Comparison of ENCODE assay signal across 23 cellular contexts in genomic region chr19:40356681-40357595, GRCh38. TPM values are rescaled to one million over a fixed set of nuclear protein-coding genes. Genes with fewer than 3 reads are reported as not detected.
DNase-seq lines count a peak whose midpoint lies in the region; ATAC-seq, FAIRE-seq and TF ChIP-seq lines count a peak whose summit lies in the region.
"Had no signal": no experiment of that assay in that cellular context is flagged by ENCODE, and none has a peak within 500 bp of the region (broad histone marks: within the 10 kb centered on the region; RNA-seq: fewer than 3 reads in every experiment).

No MANE protein-coding gene starts in this region.

- H3K9me3 Mint-ChIP-seq in activated T-cell treated with anti-CD3 and anti-CD28 coated beads, Interleukin-2, amount 50 U/mL, for 24 hours = no peaks in the 10 kb centered on the region
- no peaks in the 10 kb centered on the region for H3K9me3 Mint-ChIP-seq in stimulated activated effector memory CD8-positive, alpha-beta T cell treated with anti-CD3 and anti-CD28 coated beads, Interleukin-12 subunit alpha, Interleukin-12 subunit beta, amount 100 ng/mL, for 72 hours
- H3K9me3 Mint-ChIP-seq in immature natural killer cell = no peaks in the 10 kb centered on the region

- H3K27me3 ChIP-seq in SJSA1 (replicated peaks) (no peaks in the 10 kb centered on the region), endothelial cell of umbilical vein (ENCODE audit: control insufficient read depth in 2 of 2, insufficient read depth in 2 of 2, low read length in 2 of 2) (no peaks in the 10 kb centered on the region)
- H3K27me3 ChIP-seq: body of pancreas, esophagus squamous epithelium, neutrophil, right atrium auricular region, stomach had no signal

- POLR2A ChIA-PET in endothelial cell of umbilical vein (lab: Charles Lee) = interaction anchor here (1.0 kb wide), 1 partner anchor 9 kb away, joined by 3 read pairs; no protein-coding TSS in a partner anchor

- H3K4me3 ChIP-seq in SJSA1 (no peak overlapping the region), endothelial cell of umbilical vein (replicated peaks in 1 of 3; ENCODE audit: insufficient read depth in 1 of 3, low read depth in 1 of 3, low read length in 3 of 3) (no peak overlapping the region)
- H3K4me3 ChIP-seq: body of pancreas, esophagus squamous epithelium, right atrium auricular region, stomach had no signal

- dilution Hi-C loops in endothelial cell of umbilical vein (cut with MboI; ENCODE audit: extremely low pct_ligation_motif_present, low sequenced_read_pairs) = no loop called here

- no peak for ATAC-seq in stimulated activated effector memory CD8-positive, alpha-beta T cell treated with anti-CD3 and anti-CD28 coated beads, Interleukin-12 subunit alpha, Interleukin-12 subunit beta, amount 100 ng/mL, for 72 hours
- ATAC-seq in GM21515 (IDR thresholded peaks at IDR 0.05; ENCODE audit: unreplicated experiment) = no peak
- ATAC-seq: body of pancreas had no signal

- peak overlapping the region; percentile 22 for H3K27ac Mint-ChIP-seq in activated T-cell treated with anti-CD3 and anti-CD28 coated beads, Interleukin-2, amount 50 U/mL, for 24 hours
- H3K27ac Mint-ChIP-seq in stimulated activated effector memory CD8-positive, alpha-beta T cell treated with anti-CD3 and anti-CD28 coated beads, Interleukin-12 subunit alpha, Interleukin-12 subunit beta, amount 100 ng/mL, for 72 hours = peak overlapping the region; percentile 39
- peak overlapping the region in 3 of 6 donors; percentile 27 to 83 (median 52) for H3K27ac Mint-ChIP-seq in immature natural killer cell

- intact Hi-C loops in endothelial cell of umbilical vein (cut with micrococcal nuclease) = no loop called here

- H3K4me1 Mint-ChIP-seq in activated T-cell treated with anti-CD3 and anti-CD28 coated beads, Interleukin-2, amount 50 U/mL, for 24 hours (ENCODE audit: low read depth) = peaks cover 8% of the 10 kb centered on the region
- H3K4me1 Mint-ChIP-seq in stimulated activated effector memory CD8-positive, alpha-beta T cell treated with anti-CD3 and anti-CD28 coated beads, Interleukin-12 subunit alpha, Interleukin-12 subunit beta, amount 100 ng/mL, for 72 hours = peaks cover 12% of the 10 kb centered on the region
- H3K4me1 Mint-ChIP-seq in immature natural killer cell = peaks cover 15 to 27% of the 10 kb centered on the region in 2 donors

- H3K79me2 ChIP-seq in endothelial cell of umbilical vein (ENCODE audit: control insufficient read depth, insufficient read depth, low read length) = peaks cover 7% of the 10 kb centered on the region

- no peaks in the 10 kb centered on the region for H3K27me3 Mint-ChIP-seq in activated T-cell treated with anti-CD3 and anti-CD28 coated beads, Interleukin-2, amount 50 U/mL, for 24 hours
- no peaks in the 10 kb centered on the region for H3K27me3 Mint-ChIP-seq in immature natural killer cell (ENCODE audit: low read depth in 3 of 3)

- CTCF ChIA-PET in endothelial cell of umbilical vein (lab: Charles Lee) = interaction anchor here (0.7 to 1.0 kb wide), 4 partner anchors 9 to 52 kb away, joined by 3 to 6 read pairs (median 3); no protein-coding TSS in a partner anchor

- peak overlapping the region; percentile 69 for H3K27ac ChIP-seq in SJSA1
- peak overlapping the region; percentile 29 for H3K27ac ChIP-seq in endothelial cell of umbilical vein (ENCODE audit: insufficient read depth, low read depth, low read length)
- H3K27ac ChIP-seq: 22Rv1, body of pancreas, C4-2B, esophagus squamous epithelium, HL-60, neutrophil, right atrium auricular region, stomach had no signal

- no peak overlapping the region for H3K4me3 Mint-ChIP-seq in activated T-cell treated with anti-CD3 and anti-CD28 coated beads, Interleukin-2, amount 50 U/mL, for 24 hours
- no peak overlapping the region for H3K4me3 Mint-ChIP-seq in stimulated activated effector memory CD8-positive, alpha-beta T cell treated with anti-CD3 and anti-CD28 coated beads, Interleukin-12 subunit alpha, Interleukin-12 subunit beta, amount 100 ng/mL, for 72 hours
- H3K4me3 Mint-ChIP-seq in immature natural killer cell = no peak overlapping the region

- peak overlapping the region; percentile 34 for H2AFZ ChIP-seq in endothelial cell of umbilical vein (ENCODE audit: low read depth, low read length)

- no peak for TF ChIP-seq CTCF in endothelial cell of umbilical vein (IDR thresholded peaks at IDR 0.05; ENCODE audit: extremely low read depth in 1 of 2, insufficient read depth in 1 of 2, low read depth in 1 of 2, low read length in 2 of 2)

- DNase-seq in activated T-cell treated with anti-CD3 and anti-CD28 coated beads, Interleukin-2, amount 50 U/mL, for 24 hours = no peak
- DNase-seq in activated T-cell treated with anti-CD3 and anti-CD28 coated beads for 4 hours = no peak
- DNase-seq in SJSA1 (ENCODE audit: low read depth in 1 of 2, low spot score in 2 of 2) = no peak
- DNase-seq in endothelial cell of umbilical vein (ENCODE audit: low read depth, low spot score) = no peak
- no peak for DNase-seq in stimulated activated effector memory CD8-positive, alpha-beta T cell treated with anti-CD3 and anti-CD28 coated beads, Interleukin-12 subunit alpha, Interleukin-12 subunit beta, amount 100 ng/mL, for 72 hours (ENCODE audit: low spot score in 2 of 2)
- no peak for DNase-seq in kidney tubule cell (ENCODE audit: low spot score)
- no peak for DNase-seq in immature natural killer cell
- DNase-seq: activated CD4-positive, alpha-beta T cell treated with anti-CD3 and anti-CD28 coated beads for 4 hours; activated naive CD4-positive, alpha-beta T cell treated with Interleukin-2 at 50 U/mL for 16 hours; body of pancreas; effector CD4-positive, alpha-beta T cell; esophagus squamous epithelium; kidney glomerular epithelial cell; midbrain; NCI-H524; SHP77 treated with DMSO at 0.1 percent for 48 hours; stomach had no signal

- H3K9me3 ChIP-seq in SJSA1 (replicated peaks) = no peaks in the 10 kb centered on the region
- no peaks in the 10 kb centered on the region for H3K9me3 ChIP-seq in endothelial cell of umbilical vein (replicated peaks; ENCODE audit: control insufficient read depth, insufficient read depth, low read length)
- H3K9me3 ChIP-seq: body of pancreas, esophagus squamous epithelium, neutrophil, right atrium auricular region, stomach had no signal

- peak overlapping the region; percentile 19 for H3K9ac ChIP-seq in endothelial cell of umbilical vein (replicated peaks; ENCODE audit: extremely low read depth, insufficient read depth, low read length)

- no TSS peak for BruUV-seq in endothelial cell of umbilical vein (replicated peaks; lab: Mats Ljungman, UMichigan)

- no peak for TF ChIP-seq POLR2A in endothelial cell of umbilical vein (IDR thresholded peaks at IDR 0.05; ENCODE audit: low read depth, low read length)

- H3K4me1 ChIP-seq in SJSA1 (replicated peaks) = peaks cover 18% of the 10 kb centered on the region
- peaks cover 4% of the 10 kb centered on the region for H3K4me1 ChIP-seq in endothelial cell of umbilical vein (ENCODE audit: control insufficient read depth, extremely low read depth, insufficient read depth, low read length)
- H3K4me1 ChIP-seq: body of pancreas, right atrium auricular region had no signal

- H4K20me1 ChIP-seq in endothelial cell of umbilical vein (replicated peaks; ENCODE audit: control insufficient read depth, extremely low read depth, insufficient read depth, low read length) = no peaks in the 10 kb centered on the region

- FAIRE-seq in endothelial cell of umbilical vein (lab: Jason Lieb, UNC) = no peak

- peaks cover 16% of the 10 kb centered on the region for H3K36me3 Mint-ChIP-seq in activated T-cell treated with anti-CD3 and anti-CD28 coated beads, Interleukin-2, amount 50 U/mL, for 24 hours (ENCODE audit: low read depth)
- H3K36me3 Mint-ChIP-seq in stimulated activated effector memory CD8-positive, alpha-beta T cell treated with anti-CD3 and anti-CD28 coated beads, Interleukin-12 subunit alpha, Interleukin-12 subunit beta, amount 100 ng/mL, for 72 hours = peaks cover 5% of the 10 kb centered on the region
- peaks cover 3 to 9% (median 8%) of the 10 kb centered on the region in 3 donors for H3K36me3 Mint-ChIP-seq in immature natural killer cell

- H3K36me3 ChIP-seq in SJSA1 (no peaks in the 10 kb centered on the region; the same call in 1 of the 2 replicates), endothelial cell of umbilical vein (ENCODE audit: control insufficient read depth in 2 of 2, extremely low read depth in 1 of 2, insufficient read depth in 2 of 2, low read length in 2 of 2) (no peaks in the 10 kb centered on the region)
- H3K36me3 ChIP-seq: neutrophil, right atrium auricular region had no signal

- H3K4me2 ChIP-seq in endothelial cell of umbilical vein (ENCODE audit: insufficient read depth, low read length) = no peak overlapping the region

- H3K9me1 ChIP-seq in endothelial cell of umbilical vein (replicated peaks; ENCODE audit: control insufficient read depth, extremely low read depth, insufficient read depth, low read length) = no peaks in the 10 kb centered on the region

RNA-seq across cellular contexts. Expression of gene PLD3, which starts 8.4 kb away (rescaled TPM):
- total RNA-seq in SJSA1 (2014; rRNA removed; shearing (Covaris generic)) = 208 and 270 TPM in 2 replicates
- 166 and 172 TPM in 2 replicates for total RNA-seq in endothelial cell of umbilical vein
- polyA plus RNA-seq in endothelial cell of umbilical vein (479 and 620 TPM in 2 replicates), immature natural killer cell (10 to 100 TPM; 60.8 to 94.9 (median 63.7) TPM)
- 202 and 293 TPM in 2 replicates for polyA plus RNA-seq in endothelial cell of umbilical vein (2011; cell fraction: cytosol; rRNA removed)
- 130 and 145 TPM in 2 replicates for polyA plus RNA-seq in endothelial cell of umbilical vein (2011; cell fraction: nucleus; rRNA removed)
- 206 and 364 TPM in 2 replicates for polyA plus RNA-seq in endothelial cell of umbilical vein (2012)
- polyA minus RNA-seq in endothelial cell of umbilical vein = 202 TPM in 2 replicates
- polyA minus RNA-seq in endothelial cell of umbilical vein (2011; cell fraction: cytosol; rRNA and poly(A)+ RNA removed) = 52.1 TPM
- 52.2 and 78.1 TPM in 2 replicates for polyA minus RNA-seq in endothelial cell of umbilical vein (2011; cell fraction: nucleus; rRNA and poly(A)+ RNA removed)

RNA-seq across cellular contexts. Expression of gene C19orf47, which starts 8.7 kb away (rescaled TPM):
- total RNA-seq in SJSA1 (2014; rRNA removed; shearing (Covaris generic)) = 11.6 and 41.7 TPM in 2 replicates
- total RNA-seq in endothelial cell of umbilical vein = 16.4 and 17.3 TPM in 2 replicates
- polyA plus RNA-seq in endothelial cell of umbilical vein (27.0 and 29.2 TPM in 2 replicates), immature natural killer cell (10 to 100 TPM; 10.0 to 14.1 (median 12.5) TPM)
- 21.6 and 22.2 TPM in 2 replicates for polyA plus RNA-seq in endothelial cell of umbilical vein (2011; cell fraction: cytosol; rRNA removed)
- polyA plus RNA-seq in endothelial cell of umbilical vein (2011; cell fraction: nucleus; rRNA removed) = 19.4 and 20.3 TPM in 2 replicates
- polyA plus RNA-seq in endothelial cell of umbilical vein (2012) = 12.3 and 13.3 TPM in 2 replicates
- polyA minus RNA-seq in endothelial cell of umbilical vein = 32.6 and 50.8 TPM in 2 replicates
- 18.3 TPM for polyA minus RNA-seq in endothelial cell of umbilical vein (2011; cell fraction: cytosol; rRNA and poly(A)+ RNA removed)
- 11.4 and 13.7 TPM in 2 replicates for polyA minus RNA-seq in endothelial cell of umbilical vein (2011; cell fraction: nucleus; rRNA and poly(A)+ RNA removed)

RNA-seq across cellular contexts. Expression of gene HIPK4, which starts 33.0 kb away (rescaled TPM):
- 0.08 TPM in 1 of 2 replicates, not detected in the other for total RNA-seq in SJSA1 (2014; rRNA removed; shearing (Covaris generic))
- not detected in 2 replicates for total RNA-seq in endothelial cell of umbilical vein
- polyA plus RNA-seq in endothelial cell of umbilical vein = 0.12 and 0.19 TPM in 2 replicates
- 0.05 and 0.10 TPM in 2 replicates for polyA plus RNA-seq in endothelial cell of umbilical vein (2011; cell fraction: cytosol; rRNA removed)
- 0.08 and 0.09 TPM in 2 replicates for polyA plus RNA-seq in endothelial cell of umbilical vein (2011; cell fraction: nucleus; rRNA removed)
- polyA plus RNA-seq in endothelial cell of umbilical vein (2012) = not detected in 2 replicates
- polyA minus RNA-seq in endothelial cell of umbilical vein = 0.06 TPM in 1 of 2 replicates, not detected in the other
- polyA minus RNA-seq in endothelial cell of umbilical vein (2011; cell fraction: cytosol; rRNA and poly(A)+ RNA removed) = not detected
- 0.14 TPM in 1 of 2 replicates, not detected in the other for polyA minus RNA-seq in endothelial cell of umbilical vein (2011; cell fraction: nucleus; rRNA and poly(A)+ RNA removed)
- under 1 TPM in 1 of 3 donors, not detected in 2; 0.15 TPM for polyA plus RNA-seq in immature natural killer cell
- total RNA-seq: body of pancreas, stomach had no signal

RNA-seq across cellular contexts. Expression of gene PRX, which starts 56.2 kb away (rescaled TPM):
- total RNA-seq in SJSA1 (2014; rRNA removed; shearing (Covaris generic)) = 0.88 and 2.4 TPM in 2 replicates
- 1.3 and 1.7 TPM in 2 replicates for total RNA-seq in endothelial cell of umbilical vein
- 0.43 and 0.80 TPM in 2 replicates for polyA plus RNA-seq in endothelial cell of umbilical vein
- 0.92 and 1.2 TPM in 2 replicates for polyA plus RNA-seq in endothelial cell of umbilical vein (2011; cell fraction: cytosol; rRNA removed)
- polyA plus RNA-seq in endothelial cell of umbilical vein (2011; cell fraction: nucleus; rRNA removed) = 1.1 and 1.3 TPM in 2 replicates
- polyA plus RNA-seq in endothelial cell of umbilical vein (2012) = 0.75 and 1.7 TPM in 2 replicates
- 0.36 and 0.53 TPM in 2 replicates for polyA minus RNA-seq in endothelial cell of umbilical vein
- 0.20 TPM for polyA minus RNA-seq in endothelial cell of umbilical vein (2011; cell fraction: cytosol; rRNA and poly(A)+ RNA removed)
- 0.29 and 0.34 TPM in 2 replicates for polyA minus RNA-seq in endothelial cell of umbilical vein (2011; cell fraction: nucleus; rRNA and poly(A)+ RNA removed)
- 10 to 100 TPM in 1 of 3 donors, 1 to 10 TPM in 1, under 1 TPM in 1; 0.62 to 13.0 (median 1.2) TPM for polyA plus RNA-seq in immature natural killer cell
